In the genomic region with DNA sequence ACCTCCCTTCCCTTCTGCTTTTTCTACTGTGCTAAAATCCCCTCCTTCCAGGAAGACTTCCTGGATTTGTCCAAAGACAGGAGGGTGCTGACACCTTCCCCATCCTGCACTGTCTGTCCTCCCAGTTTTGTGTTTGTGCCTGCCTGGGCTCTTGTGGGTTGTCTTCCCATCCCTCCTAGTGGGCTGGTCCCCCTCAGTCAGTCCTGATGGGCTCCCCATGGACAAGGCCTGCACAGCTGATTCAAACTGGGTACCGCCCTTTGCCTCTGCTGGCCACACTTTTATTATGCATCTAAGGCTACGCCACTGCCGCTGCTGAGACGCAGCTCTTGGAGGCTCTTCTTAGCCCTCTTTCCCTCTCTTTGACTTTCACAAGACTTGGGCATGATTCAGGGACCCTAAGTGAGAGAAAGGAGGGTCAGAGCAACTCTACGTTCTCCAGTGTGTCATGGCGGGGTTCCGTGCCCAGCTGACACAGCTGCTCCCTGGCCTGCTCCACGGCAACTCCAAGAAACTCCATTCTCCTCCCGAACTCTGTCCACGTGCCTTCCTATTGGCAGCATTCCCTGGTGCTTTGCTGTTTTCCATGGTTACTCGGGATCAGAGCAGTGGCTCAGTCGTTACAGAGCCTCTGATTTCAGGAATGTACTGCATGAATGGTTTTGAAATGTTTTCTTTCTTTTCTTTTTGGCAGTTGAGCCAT, we compare ENCODE assay signal across 11 cellular contexts. TPM values are rescaled to one million over a fixed set of nuclear protein-coding genes. Genes with fewer than 3 reads are reported as not detected.
DNase-seq lines count a peak whose midpoint lies in the region; ATAC-seq and TF ChIP-seq lines count a peak whose summit lies in the region.
"Had no signal": no experiment of that assay in that cellular context is flagged by ENCODE, and none has a peak within 500 bp of the region (broad histone marks: within the 10 kb centered on the region; RNA-seq: fewer than 3 reads in every experiment).

No MANE protein-coding gene starts in this region.

- no peak overlapping the region for H3K4me3 Mint-ChIP-seq in chondrocyte (ENCODE audit: unreplicated experiment)
- H3K4me3 Mint-ChIP-seq: immature natural killer cell had no signal

- H3K27ac Mint-ChIP-seq in chondrocyte (ENCODE audit: unreplicated experiment): peak overlapping the region; percentile 81

- DNase-seq in Caki2 (ENCODE audit: low read depth) (peak; percentile 48), chondrocyte (ENCODE audit: low spot score) (no peak), iPS-NIHi11 (ENCODE audit: low spot score) (peak; percentile 56), sciatic nerve (ENCODE audit: low spot score) (peak; percentile 81), DMS79 (lab: John Stamatoyannopoulos, UW) (no peak), NCI-H187 (lab: John Stamatoyannopoulos, UW) (no peak), D341Med (ENCODE audit: low spot score) (no peak)
- DNase-seq: activated effector memory CD4-positive, alpha-beta T cell treated with anti-CD3 and anti-CD28 coated beads, Interleukin-2, amount 50 U/mL, for 16 hours; DMS53; immature natural killer cell had no signal

- ATAC-seq in sciatic nerve (peak; percentile 95), HG03442 (IDR thresholded peaks at IDR 0.05; ENCODE audit: unreplicated experiment) (no peak)

- H3K4me1 Mint-ChIP-seq in chondrocyte (ENCODE audit: low read depth): peaks cover 24% of the 10 kb centered on the region
- H3K4me1 Mint-ChIP-seq: immature natural killer cell had no signal

- H3K36me3 Mint-ChIP-seq in chondrocyte (ENCODE audit: low read depth): peaks cover 2% of the 10 kb centered on the region

- in situ Hi-C loops in Caki2 (cut with HindIII; ENCODE audit: low pct_unique_long_range_greater_than_20kb, low sequenced_read_pairs): no loop called here

- H3K9me3 Mint-ChIP-seq in chondrocyte (ENCODE audit: low read depth): peaks cover 9% of the 10 kb centered on the region

- peaks cover 18% of the 10 kb centered on the region for H3K27me3 Mint-ChIP-seq in chondrocyte (ENCODE audit: low read depth)

- no peak for TF ChIP-seq CTCF in chondrocyte (IDR thresholded peaks at IDR 0.05)

- intact Hi-C loops in sciatic nerve (cut with DNase I): loop anchor here (10.0 kb wide), 1 partner anchor 504 kb away; no protein-coding TSS in a partner anchor

RNA-seq across cellular contexts. Expression of gene KRT85, which starts 3.8 kb away (rescaled TPM):
- total RNA-seq in Caki2 (2014; rRNA removed; shearing (Covaris generic); ENCODE audit: low replicate concordance): not detected in 2 replicates
- total RNA-seq in chondrocyte (not detected in 3 replicates), sciatic nerve (not detected)

RNA-seq across cellular contexts. Expression of gene KRT84, which starts 14.4 kb away (rescaled TPM):
- not detected in 2 replicates for total RNA-seq in Caki2 (2014; rRNA removed; shearing (Covaris generic); ENCODE audit: low replicate concordance)
- total RNA-seq in chondrocyte (not detected in 3 replicates), sciatic nerve (not detected)

RNA-seq across cellular contexts. Expression of gene KRT82, which starts 35.1 kb away (rescaled TPM):
- total RNA-seq in Caki2 (2014; rRNA removed; shearing (Covaris generic); ENCODE audit: low replicate concordance): not detected in 2 replicates
- total RNA-seq in chondrocyte (not detected in 3 replicates), sciatic nerve (not detected)

RNA-seq across cellular contexts. Expression of gene KRT83, which starts 49.9 kb away (rescaled TPM):
- not detected in 2 replicates for total RNA-seq in Caki2 (2014; rRNA removed; shearing (Covaris generic); ENCODE audit: low replicate concordance)
- total RNA-seq in chondrocyte: not detected in 3 replicates
- total RNA-seq in sciatic nerve: not detected

Comparison
In these comparisons a context has a peak if more than half of its experiments do, and no peak if none do; other contexts are left out.
1. DNase-seq: peak in Caki2 (single experiment), iPS-NIHi11 (single experiment) and sciatic nerve (single experiment); none in chondrocyte (single experiment), DMS79 (single experiment), NCI-H187 (0 of 2) and D341Med (single experiment).